ENCODE assay signal across 15 cellular contexts in the genomic region with DNA sequence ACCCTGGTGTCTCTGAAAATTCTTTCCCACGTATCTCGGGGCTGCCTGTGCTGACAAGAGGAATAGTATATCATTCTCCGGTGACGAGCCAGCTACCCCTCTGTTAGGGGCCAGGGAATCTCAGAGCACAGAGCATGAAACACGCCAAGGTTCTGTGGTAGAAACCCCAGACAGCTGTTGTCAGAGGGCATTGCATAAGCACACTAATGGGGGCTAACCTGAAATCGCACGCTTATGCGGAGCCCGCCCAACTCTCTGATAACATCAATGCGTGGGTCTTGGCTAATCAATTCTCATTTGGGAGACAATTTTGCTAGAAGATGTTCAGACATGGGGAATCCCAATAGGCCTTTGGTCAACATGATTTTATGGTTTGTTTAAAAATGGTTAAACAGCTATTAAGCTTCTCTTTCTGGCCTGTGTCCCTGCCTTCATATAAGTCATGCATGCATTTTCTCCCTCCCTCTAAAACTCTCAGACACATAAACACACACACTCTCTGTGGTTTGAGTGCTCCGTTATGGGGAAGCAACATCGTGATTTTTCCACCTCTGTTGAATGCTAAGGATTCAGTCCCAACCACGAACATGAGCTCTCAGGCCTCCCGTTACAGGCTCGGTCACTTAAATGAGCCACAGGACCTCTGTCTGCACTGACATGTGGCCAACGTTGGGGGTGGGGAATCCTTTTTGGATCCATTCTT.
DNase-seq lines count a peak whose midpoint lies in the region; ATAC-seq, FAIRE-seq and TF ChIP-seq lines count a peak whose summit lies in the region.
"Had no signal": no experiment of that assay in that cellular context is flagged by ENCODE, and none has a peak within 500 bp of the region (broad histone marks: within the 10 kb centered on the region; RNA-seq: fewer than 3 reads in every experiment).

No MANE protein-coding gene starts in this region.

- FAIRE-seq in bronchial epithelial cell (lab: Jason Lieb, UNC), result peak; percentile 13
- FAIRE-seq: A204.1, GM19239 had no signal

- peaks cover 10% of the 10 kb centered on the region for H3K9me3 Mint-ChIP-seq in mesothelial cell of epicardium

- TF ChIP-seq CTCF in bronchial epithelial cell (IDR thresholded peaks at IDR 0.05; ENCODE audit: insufficient read depth, low read length, severe bottlenecking) (no peak), mesothelial cell of epicardium (IDR thresholded peaks at IDR 0.05; ENCODE audit: unreplicated experiment) (no peak), prostate gland (IDR thresholded peaks at IDR 0.05) (no peak)

- H3K36me3 ChIP-seq in BLaER1 treated with 17β-estradiol and CSF1 and Interleukin-3, amounts not matched to agents 10 nM and 100 nM, result no peaks in the 10 kb centered on the region
- H3K36me3 ChIP-seq in bronchial epithelial cell (ENCODE audit: control insufficient read depth, insufficient read depth, low read length) (no peaks in the 10 kb centered on the region), prostate gland (no peaks in the 10 kb centered on the region)

- ATAC-seq in left lobe of liver (no peak), GM18861 (IDR thresholded peaks at IDR 0.05; ENCODE audit: unreplicated experiment) (no peak)

- H3K4me1 Mint-ChIP-seq in mesothelial cell of epicardium, result peaks cover 22% of the 10 kb centered on the region

- H3K27ac ChIP-seq in BLaER1 treated with 17β-estradiol and CSF1 and Interleukin-3, amounts not matched to agents 10 nM and 100 nM, result no peak overlapping the region
- peak overlapping the region; percentile 40 to 71 for H3K27ac ChIP-seq in prostate gland

- H3K27ac Mint-ChIP-seq in mesothelial cell of epicardium, result peak overlapping the region; percentile 14

- H3K9me3 ChIP-seq in BLaER1 treated with 17β-estradiol and CSF1 and Interleukin-3, amounts not matched to agents 10 nM and 100 nM (replicated peaks in 1 of 11), result peaks cover 0 to 28% (median 7%) of the 10 kb centered on the region in 11 experiments; a peak in 8 of 22 replicates
- no peaks in the 10 kb centered on the region for H3K9me3 ChIP-seq in prostate gland
- H3K9me3 ChIP-seq: Caco-2 had no signal

- H3K36me3 Mint-ChIP-seq in mesothelial cell of epicardium, result no peaks in the 10 kb centered on the region

- WGBS in prostate gland, result 19% methylated on average over 16 of the region's 16 CpGs

- TF ChIP-seq POLR2A in prostate gland (IDR thresholded peaks at IDR 0.05), result no peak

- H3K27me3 ChIP-seq in BLaER1 treated with 17β-estradiol and CSF1 and Interleukin-3, amounts not matched to agents 10 nM and 100 nM, result no peaks in the 10 kb centered on the region
- no peaks in the 10 kb centered on the region for H3K27me3 ChIP-seq in bronchial epithelial cell (ENCODE audit: control insufficient read depth, insufficient read depth, low read length)
- no peaks in the 10 kb centered on the region for H3K27me3 ChIP-seq in prostate gland (replicated peaks; ENCODE audit: insufficient read depth)

- peak overlapping the region in 8 of 11 experiments; percentile 25 to 69 (median 46); a peak in 16 of 22 replicates for H3K4me2 ChIP-seq in BLaER1 treated with 17β-estradiol and CSF1 and Interleukin-3, amounts not matched to agents 10 nM and 100 nM

- H3K4me3 Mint-ChIP-seq in mesothelial cell of epicardium, result no peak overlapping the region

- H3K4me3 ChIP-seq in BLaER1 treated with 17β-estradiol and CSF1 and Interleukin-3, amounts not matched to agents 10 nM and 100 nM, result no peak overlapping the region
- H3K4me3 ChIP-seq in bronchial epithelial cell (ENCODE audit: low read depth, low read length) (no peak overlapping the region), prostate gland (peak overlapping the region in 1 of 2 donors; percentile 4)

- H3K9ac ChIP-seq in BLaER1 treated with 17β-estradiol and CSF1 and Interleukin-3, amounts not matched to agents 10 nM and 100 nM, result no peak overlapping the region

- no peaks in the 10 kb centered on the region for H4K20me1 ChIP-seq in BLaER1 treated with 17β-estradiol and CSF1 and Interleukin-3, amounts not matched to agents 10 nM and 100 nM

- H3K27me3 Mint-ChIP-seq in mesothelial cell of epicardium (ENCODE audit: low read depth), result peaks cover 9% of the 10 kb centered on the region

- DNase-seq in bronchial epithelial cell (ENCODE audit: low read depth) (no peak), mesothelial cell of epicardium (ENCODE audit: low spot score in 2 of 2, unreplicated experiment in 2 of 2) (no peak), prostate gland (ENCODE audit: low spot score) (no peak), midbrain (lab: John Stamatoyannopoulos, UW) (no peak), GM19238 (ENCODE audit: insufficient read length, low spot score) (no peak), left lobe of liver (ENCODE audit: low spot score) (no peak)
- DNase-seq: Caco-2, MV-4-11, NCI-H1436 treated with DMSO at 0.1 percent for 48 hours, NCI-H2227 treated with DMSO at 0.1 percent for 48 hours, NCI-H526 had no signal

- intact Hi-C loops in prostate gland (cut with DNase I), result no loop called here

- peaks cover 8 to 65% (median 51%) of the 10 kb centered on the region in 10 experiments; a peak in 19 of 20 replicates for H3K4me1 ChIP-seq in BLaER1 treated with 17β-estradiol and CSF1 and Interleukin-3, amounts not matched to agents 10 nM and 100 nM
- H3K4me1 ChIP-seq in prostate gland (replicated peaks), result peaks cover 14% of the 10 kb centered on the region
- H3K4me1 ChIP-seq: Caco-2 had no signal

Comparison
In these comparisons a context has a peak if more than half of its experiments do, and no peak if none do; other contexts are left out.
1. H3K27ac ChIP-seq: peak in prostate gland (2 of 2); none in BLaER1 treated with 17β-estradiol and CSF1 and Interleukin-3, amounts not matched to agents 10 nM and 100 nM (0 of 11).